ENCODE assay signal across 8 cellular contexts in genomic region chr4:109298279-109299010, GRCh38. TPM values are rescaled to one million over a fixed set of nuclear protein-coding genes. Genes with fewer than 3 reads are reported as not detected.
DNase-seq lines count a peak whose midpoint lies in the region; ATAC-seq, FAIRE-seq and TF ChIP-seq lines count a peak whose summit lies in the region.

No MANE protein-coding gene starts in this region.

- FAIRE-seq in kidney (lab: Jason Lieb, UNC), result no peak

- no peak overlapping the region for H3K27ac ChIP-seq in RWPE1
- H3K27ac ChIP-seq in kidney (ENCODE audit: low read depth in 2 of 2, low read length in 2 of 2), result no peak overlapping the region

- TF ChIP-seq CTCF in AG10803 (conservative IDR thresholded peaks at IDR 0.05; ENCODE audit: low read length) (peak; percentile 34), RWPE1 (conservative IDR thresholded peaks at IDR 0.05; ENCODE audit: low read depth) (peak; percentile 45), kidney (IDR thresholded peaks at IDR 0.05; ENCODE audit: borderline replicate concordance, extremely low read depth, insufficient read depth) (peak; percentile 41)

- peaks cover 0 to 6% of the 10 kb centered on the region in 2 donors for H3K4me1 ChIP-seq in kidney (ENCODE audit: control insufficient read depth in 1 of 2, insufficient read depth in 1 of 2, low read depth in 1 of 2, low read length in 2 of 2)

- no peak for DNase-seq in AG10803 (ENCODE audit: low read depth)
- DNase-seq in RWPE1 (ENCODE audit: low spot score), result peak; percentile 39
- DNase-seq in kidney, result no peak
- no peak for DNase-seq in activated gamma-delta T cell (lab: John Stamatoyannopoulos, UW)
- no peak for DNase-seq in activated naive CD4-positive, alpha-beta T cell (lab: John Stamatoyannopoulos, UW)
- no peak for DNase-seq in activated CD4-positive, CD25-positive, alpha-beta regulatory T cell (lab: John Stamatoyannopoulos, UW)
- no peak for DNase-seq in H4 (ENCODE audit: low spot score)

- POLR2A ChIA-PET in RWPE1 (lab: Yijun Ruan, JAX; ENCODE audit: low non-redundant PET), result no interaction called here

- H3K9me3 ChIP-seq in kidney (ENCODE audit: control insufficient read depth in 1 of 2, low read length in 2 of 2), result no peaks in the 10 kb centered on the region

- CTCF ChIA-PET in RWPE1 (lab: Yijun Ruan, JAX), result interaction anchor here (0.6 to 1.0 kb wide), 5 partner anchors 28 to 1679 kb away, joined by 3 to 4 read pairs (median 3); no protein-coding TSS in a partner anchor

- intact Hi-C loops in kidney (cut with DNase I), result no loop called here

- H3K4me3 ChIP-seq in AG10803 (ENCODE audit: low read length) (no peak overlapping the region), kidney (ENCODE audit: low read length in 2 of 2) (no peak overlapping the region)

- H3K36me3 ChIP-seq in kidney (ENCODE audit: control insufficient read depth in 1 of 2, insufficient read depth in 2 of 2, low read length in 2 of 2), result no peaks in the 10 kb centered on the region

- no peak overlapping the region for H3K9ac ChIP-seq in kidney (ENCODE audit: low read length in 2 of 2)

- peak; percentile 41 for ATAC-seq in GM19372 (IDR thresholded peaks at IDR 0.05; ENCODE audit: low read depth, unreplicated experiment)

RNA-seq across cellular contexts. Expression of gene COL25A1, which starts 4.0 kb away (rescaled TPM):
- 2.3 TPM for total RNA-seq in kidney
- 0.52 TPM for polyA plus RNA-seq in kidney (ENCODE audit: insufficient read depth, low read depth, low replicate concordance)
- 0.02 TPM in 1 of 2 replicates, not detected in the other for total RNA-seq in H4 (2014; rRNA removed; shearing (Covaris generic))
